ENCODE assay signal across 24 cellular contexts in the genomic region with DNA sequence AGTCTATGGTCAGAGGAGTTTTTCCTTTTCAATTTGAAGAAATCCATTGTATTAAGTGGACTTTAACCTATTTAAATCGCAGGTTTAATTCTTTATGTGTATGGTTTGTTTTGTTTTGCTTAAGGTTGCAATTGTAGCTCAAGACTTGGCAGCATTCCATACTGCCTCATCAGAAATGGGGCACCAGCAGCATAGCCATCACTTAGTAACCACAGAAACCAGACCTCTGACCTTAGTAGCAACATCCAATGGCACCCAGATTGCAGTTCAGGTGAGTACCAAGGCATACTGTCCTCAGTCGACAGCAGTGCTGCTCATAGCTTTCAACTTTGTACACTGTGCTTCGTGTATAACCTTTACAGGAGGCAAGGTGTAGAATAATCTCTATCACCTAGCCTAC. TPM values are rescaled to one million over a fixed set of nuclear protein-coding genes. Genes with fewer than 3 reads are reported as not detected.
A peak's percentile ranks its signal among the peaks of the same experiment; 100 is the strongest.
DNase-seq lines count a peak whose midpoint lies in the region; ATAC-seq, FAIRE-seq and TF ChIP-seq lines count a peak whose summit lies in the region.
"Had no signal": no experiment of that assay in that cellular context is flagged by ENCODE, and none has a peak within 500 bp of the region (broad histone marks: within the 10 kb centered on the region; RNA-seq: fewer than 3 reads in every experiment).

No MANE protein-coding gene starts in this region.

- H2BK15ac ChIP-seq in H1 (ENCODE audit: low read length) = no peak overlapping the region

- H2BK20ac ChIP-seq in H1 (ENCODE audit: low read length) = no peak overlapping the region

- no peak for TF ChIP-seq CTCF in H1 (IDR thresholded peaks at IDR 0.05; ENCODE audit: control extremely low read depth in 1 of 3, insufficient read depth in 1 of 3, low read depth in 1 of 3, low read length in 3 of 3)
- no peak for TF ChIP-seq CTCF in sigmoid colon (IDR thresholded peaks at IDR 0.05)

- no peak overlapping the region for H3K56ac ChIP-seq in H1 (replicated peaks; ENCODE audit: insufficient read length, low read depth, low read length)

- H3K14ac ChIP-seq in H1 (ENCODE audit: insufficient read length) = no peak overlapping the region

- H2BK12ac ChIP-seq in H1 (ENCODE audit: low read depth, low read length) = no peak overlapping the region

- no peak for TF ChIP-seq EP300 in H1 (IDR thresholded peaks at IDR 0.05; ENCODE audit: borderline replicate concordance in 1 of 2, low read depth in 2 of 2, low read length in 2 of 2)
- TF ChIP-seq EP300 in sigmoid colon (IDR thresholded peaks at IDR 0.05) = no peak

- H3K18ac ChIP-seq in H1 (ENCODE audit: extremely low read depth, low read length) = no peak overlapping the region

- H3K4me2 ChIP-seq in H1 (ENCODE audit: insufficient read depth in 1 of 2, low read depth in 2 of 2, low read length in 2 of 2) = no peak overlapping the region
- H3K4me2 ChIP-seq: PC-9 had no signal

- H3K4me3 ChIP-seq in H1 (ENCODE audit: extremely low read depth in 1 of 4, insufficient read depth in 2 of 4, low read depth in 3 of 4, low read length in 4 of 4) (no peak overlapping the region), sigmoid colon (no peak overlapping the region)
- H3K4me3 ChIP-seq: GM12878, PC-9 had no signal

- no peak for ATAC-seq in GM19452 (IDR thresholded peaks at IDR 0.05; ENCODE audit: unreplicated experiment)
- ATAC-seq: esophagus mucosa, GM12878 had no signal

- no peak overlapping the region for H3K4ac ChIP-seq in H1 (replicated peaks; ENCODE audit: insufficient read length, low read depth, low read length)

- TF ChIP-seq RAD21 in H1 (IDR thresholded peaks at IDR 0.05 in 1 of 2, conservative IDR thresholded peaks at IDR 0.05 in 1 of 2; ENCODE audit: low read depth in 2 of 2, low read length in 2 of 2) = no peak

- no peak overlapping the region for H4K5ac ChIP-seq in H1 (ENCODE audit: insufficient read length, low read depth, low read length)

- H3K79me2 ChIP-seq in H1 (ENCODE audit: control insufficient read depth in 1 of 2, insufficient read depth in 2 of 2, low read length in 2 of 2) = no peaks in the 10 kb centered on the region

- no peak for FAIRE-seq in H1 (lab: Jason Lieb, UNC)
- FAIRE-seq in HTR-8/SVneo (lab: Jason Lieb, UNC) = no peak
- FAIRE-seq: GM12878 had no signal

- peak overlapping the region; percentile 10 for H2BK120ac ChIP-seq in H1 (replicated peaks; ENCODE audit: low read depth, low read length)

- WGBS in H1 (ENCODE audit: extremely low coverage in 1 of 2, insufficient coverage in 1 of 2, insufficient read length in 1 of 2, insufficient replicate concordance in 2 of 2, low coverage in 1 of 2, low lambda C conversion rate in 2 of 2, missing lambda C conversion rate in 1 of 2), 2 experiments = 89% methylated on average over 3 of the region's 3 CpGs; no CpG with 5 or more reads in 1 of the 2 experiments
- WGBS in sigmoid colon, 2 donors = 22 to 68% methylated on average over 3 of the region's 3 CpGs

- POLR2A ChIA-PET in H1 (lab: Charles Lee; ENCODE audit: partially characterized antibody) = no interaction called here

- no peaks in the 10 kb centered on the region for H3K23me2 ChIP-seq in H1 (ENCODE audit: low read depth, low read length)

- H4K8ac ChIP-seq in H1 (ENCODE audit: extremely low read depth, insufficient read depth, low read length) = no peak overlapping the region

- no peaks in the 10 kb centered on the region for H3K27me3 ChIP-seq in H1 (replicated peaks in 1 of 4; ENCODE audit: control insufficient read depth in 3 of 4, extremely low read depth in 1 of 4, insufficient read depth in 3 of 4, low read length in 3 of 4)
- H3K27me3 ChIP-seq in sigmoid colon = no peaks in the 10 kb centered on the region

- H3K9ac ChIP-seq in H1 (replicated peaks in 1 of 4; ENCODE audit: extremely low read depth in 1 of 4, low read depth in 3 of 4, low read length in 3 of 4) = no peak overlapping the region

- H2AFZ ChIP-seq in H1 (ENCODE audit: low read length) = no peak overlapping the region
- H2AFZ ChIP-seq: PC-9 had no signal

- H3K36me3 ChIP-seq in H1 (ENCODE audit: control insufficient read depth in 2 of 4, insufficient read depth in 4 of 4, low read length in 3 of 4) (peaks cover 2 to 19% (median 4%) of the 10 kb centered on the region in 4 experiments; a peak in 6 of 8 replicates), sigmoid colon (peaks cover 0 to 5% (median 0%) of the 10 kb centered on the region in 4 donors)

- H3K79me1 ChIP-seq in H1 (ENCODE audit: low read depth, low read length) = no peaks in the 10 kb centered on the region

- H3K27ac ChIP-seq in H1 (ENCODE audit: low read depth, low read length) = no peak overlapping the region
- peak overlapping the region in 3 of 4 donors; percentile 72 to 82 (median 75) for H3K27ac ChIP-seq in sigmoid colon
- H3K27ac ChIP-seq: PC-9 had no signal

- no peaks in the 10 kb centered on the region for H3K9me3 ChIP-seq in H1 (ENCODE audit: insufficient read depth in 2 of 2, low read depth in 1 of 2, low read length in 1 of 2)
- no peaks in the 10 kb centered on the region for H3K9me3 ChIP-seq in sigmoid colon

- H3K4me1 ChIP-seq in H1 (replicated peaks in 1 of 4; ENCODE audit: control insufficient read depth in 3 of 4, insufficient read depth in 4 of 4, low read length in 3 of 4) (peaks cover 0 to 2% (median under 1%) of the 10 kb centered on the region in 4 experiments; a peak in 3 of 7 replicates), sigmoid colon (peaks cover 0 to 48% (median 36%) of the 10 kb centered on the region in 4 donors)

- H2AK5ac ChIP-seq in H1 (ENCODE audit: low read depth, low read length) = 0 out of 2 replicates have a peak overlapping the region, but pooled peaks have one; percentile 39

- intact Hi-C loops in sigmoid colon (cut with DNase I) = loop anchor here (5.0 kb wide), 2 partner anchors 47 to 87 kb away; partner anchors contain the start of gene WEE1

- DNase-seq in NCI-H1417 (lab: John Stamatoyannopoulos, UW) = peak in 2 of 3 experiments; percentile 4 to 53
- DNase-seq in NCI-H1417 treated with DMSO at 0.1 percent for 48 hours (lab: John Stamatoyannopoulos, UW) = no peak
- DNase-seq in NCI-H526 (lab: John Stamatoyannopoulos, UW) = peak; percentile 30 to 51
- DNase-seq in H1 (ENCODE audit: low read depth in 1 of 2, low spot score in 2 of 2) = no peak
- no peak for DNase-seq in sigmoid colon
- DNase-seq in HTR-8/SVneo (ENCODE audit: insufficient read length, low spot score) = no peak
- DNase-seq in activated T-cell treated with anti-CD3 and anti-CD28 coated beads, Interleukin-2, amount 50 U/mL, for 1 hour = no peak
- DNase-seq: 8988T; activated CD4-positive, alpha-beta T cell treated with anti-CD3 and anti-CD28 coated beads, Interleukin-2, amount 10 ng/mL, durations not matched to agents 7 days and 5 days; activated naive CD8-positive, alpha-beta T cell treated with anti-CD3 and anti-CD28 coated beads for 36 hours; CD4-positive, alpha-beta memory T cell; DMS79; effector memory CD4-positive, alpha-beta T cell; glutamatergic neuron; kidney glomerular epithelial cell; NCI-H1092 treated with DMSO at 0.1 percent for 48 hours; NCI-H82; nucleus accumbens; PC-9; stimulated activated CD8-positive, alpha-beta memory T cell treated with anti-CD3 and anti-CD28 coated beads, Interleukin-4, amount 100 ng/mL, for 48 hours; T-helper 1 cell had no signal

- H3K23ac ChIP-seq in H1 (ENCODE audit: insufficient read length) = no peak overlapping the region

- no peak overlapping the region for H2BK5ac ChIP-seq in H1 (ENCODE audit: low read depth, low read length)

- TF ChIP-seq POLR2A in H1 (IDR thresholded peaks at IDR 0.05; ENCODE audit: control extremely low read depth in 1 of 2, low read depth in 2 of 2, low read length in 2 of 2) (no peak), sigmoid colon (IDR thresholded peaks at IDR 0.05) (no peak)

- no peaks in the 10 kb centered on the region for H4K20me1 ChIP-seq in H1 (replicated peaks in 1 of 2; ENCODE audit: control insufficient read depth in 1 of 2, insufficient read depth in 2 of 2, low read length in 2 of 2)

- H4K91ac ChIP-seq in H1 (replicated peaks; ENCODE audit: insufficient read length, low read length) = no peak overlapping the region

- CTCF ChIA-PET in H1 (lab: Charles Lee; ENCODE audit: partially characterized antibody) = interaction anchor here (0.7 to 3.2 kb wide), 4 partner anchors 9 to 509 kb away, joined by 3 to 18 read pairs (median 4); no protein-coding TSS in a partner anchor

TF ChIP-seq in H1, 55 proteins besides CTCF, POLR2A, EP300 and RAD21:
- TF ChIP-seq RFX5 (IDR thresholded peaks at IDR 0.05; ENCODE audit: borderline replicate concordance, low read depth, low read length) = no peak
- TF ChIP-seq SIN3A (conservative IDR thresholded peaks at IDR 0.05 in 1 of 2, IDR thresholded peaks at IDR 0.05 in 1 of 2; ENCODE audit: low read depth in 1 of 2, low read length in 2 of 2) = no peak
- no peak for TF ChIP-seq TCF12 (IDR thresholded peaks at IDR 0.05; ENCODE audit: low read depth, low read length)
- no peak for TF ChIP-seq ZNF274 (IDR thresholded peaks at IDR 0.05; ENCODE audit: borderline replicate concordance, extremely low read depth, low read length)
- no peak for TF ChIP-seq TBP (IDR thresholded peaks at IDR 0.05; ENCODE audit: low read depth, low read length)
- no peak for TF ChIP-seq HDAC2 (IDR thresholded peaks at IDR 0.05; ENCODE audit: borderline replicate concordance in 1 of 2, low read depth in 2 of 2, low read length in 2 of 2)
- TF ChIP-seq SP4 (IDR thresholded peaks at IDR 0.05; ENCODE audit: low read length) = no peak
- TF ChIP-seq, protein P1, sequence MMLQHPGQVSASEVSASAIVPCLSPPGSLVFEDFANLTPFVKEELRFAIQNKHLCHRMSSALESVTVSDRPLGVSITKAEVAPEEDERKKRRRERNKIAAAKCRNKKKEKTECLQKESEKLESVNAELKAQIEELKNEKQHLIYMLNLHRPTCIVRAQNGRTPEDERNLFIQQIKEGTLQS (IDR thresholded peaks at IDR 0.05; ENCODE audit: insufficient read depth, low read depth, low read length) = no peak
TF ChIP-seq in H1: peak in this region for 0.

RNA-seq across cellular contexts. Expression of gene WEE1, which starts 48.4 kb away (rescaled TPM):
- total RNA-seq in H1 (2021; fragmentation: NEBNext Ultra II Directional; extraction: Animal tissue kit (Norgen Biotek cat#: 25700)) = 115 and 120 TPM in 2 replicates
- 22.6 and 40.8 TPM in 2 replicates for polyA plus RNA-seq in H1 (2011; rRNA removed)
- 49.2 TPM for polyA plus RNA-seq in H1 (2011; cell fraction: cytosol; rRNA removed)
- 21.5 TPM for polyA plus RNA-seq in H1 (2011; cell fraction: nucleus; rRNA removed)
- polyA plus RNA-seq in H1 (2012, experiment 1 of 2) = 55.4 to 89.1 TPM (median 63.7 TPM) in 4 replicates
- 19.5 TPM for polyA plus RNA-seq in H1 (2012, experiment 2 of 2)
- 55.2 TPM for polyA plus RNA-seq in H1 (2013, experiment 1 of 2)
- 53.3 TPM for polyA plus RNA-seq in H1 (2013, experiment 2 of 2)
- 48.9 and 53.0 TPM in 2 replicates for polyA minus RNA-seq in H1 (2011; rRNA and poly(A)+ RNA removed)
- 37.4 TPM for polyA minus RNA-seq in H1 (2011; cell fraction: cytosol; rRNA and poly(A)+ RNA removed)
- polyA minus RNA-seq in H1 (2011; cell fraction: nucleus; rRNA and poly(A)+ RNA removed) = 91.8 TPM
- 10 to 100 TPM; 32.4 to 38.8 (median 35.0) TPM for total RNA-seq in sigmoid colon
- polyA plus RNA-seq in sigmoid colon = 10 to 100 TPM in 2 of 3 donors, 1 to 10 TPM in 1; 8.4 to 11.1 (median 10.0) TPM

Comparison
In these comparisons a context has a peak if more than half of its experiments do, and no peak if none do; other contexts are left out.
1. DNase-seq: peak in NCI-H1417 (2 of 3) and NCI-H526 (2 of 2); none in NCI-H1417 treated with DMSO at 0.1 percent for 48 hours (single experiment), H1 (0 of 2), sigmoid colon (single experiment), HTR-8/SVneo (single experiment) and activated T-cell treated with anti-CD3 and anti-CD28 coated beads, Interleukin-2, amount 50 U/mL, for 1 hour (single experiment).